15 cellular contexts compared by ENCODE assay signal in the genomic region with DNA sequence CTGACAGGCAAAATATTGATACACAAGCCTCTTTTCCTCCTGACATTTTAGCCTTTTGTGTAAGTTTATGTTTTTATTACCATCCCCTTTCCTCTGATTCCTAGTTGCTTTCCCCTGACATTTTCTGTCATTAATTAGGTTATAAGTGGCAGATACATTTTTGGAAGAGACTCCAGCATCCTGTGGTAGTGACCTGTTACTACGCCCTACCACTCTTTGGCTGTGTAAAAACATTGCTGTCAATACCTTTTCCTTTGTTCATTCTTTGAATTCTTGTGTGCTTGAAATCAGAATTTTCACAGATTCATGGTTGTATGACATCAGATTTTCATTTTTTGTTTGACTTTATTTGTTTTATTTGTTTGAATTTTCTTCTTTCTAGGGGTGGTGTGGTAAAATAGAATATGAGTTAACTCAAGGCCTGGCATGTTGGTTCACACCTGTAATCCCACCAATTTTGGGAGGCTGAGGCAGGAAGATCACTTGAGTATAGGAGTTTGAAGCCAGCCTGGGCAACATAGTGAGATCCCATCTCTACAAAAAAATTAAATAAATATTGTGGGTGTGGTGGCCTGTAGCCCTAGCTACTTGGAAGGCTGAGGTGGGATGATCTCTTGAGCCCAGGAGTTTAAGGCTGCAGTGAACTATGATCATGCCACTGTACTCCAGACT. TPM values are rescaled to one million over a fixed set of nuclear protein-coding genes. Genes with fewer than 3 reads are reported as not detected.
DNase-seq lines count a peak whose midpoint lies in the region; ATAC-seq and TF ChIP-seq lines count a peak whose summit lies in the region.
"Had no signal": no experiment of that assay in that cellular context is flagged by ENCODE, and none has a peak within 500 bp of the region (broad histone marks: within the 10 kb centered on the region; RNA-seq: fewer than 3 reads in every experiment).

No MANE protein-coding gene starts in this region.

- ATAC-seq in heart right ventricle (no peak), SK-N-SH treated with all-trans-retinoic acid at 6 μM for 48 hours (peak; percentile 69), HG02610 (IDR thresholded peaks at IDR 0.05; ENCODE audit: unreplicated experiment) (no peak)
- no peak for ATAC-seq in stimulated activated naive B cell treated with anti-CD40 and anti-IgM and Interleukin-4, amounts not matched to agents 10 μg/mL and 1 μg/mL and 100 μg/mL, for 72 hours (replicated peaks)

- WGBS in heart right ventricle, 2 donors: 80 to 81% methylated on average over 1 of the region's 1 CpG

- intact Hi-C loops in left ventricle myocardium inferior (cut with micrococcal nuclease): no loop called here
- intact Hi-C loops in heart right ventricle (cut with DNase I): no loop called here

- H3K4me3 Mint-ChIP-seq in stimulated activated naive B cell treated with anti-CD40 and anti-IgM and Interleukin-4, amounts not matched to agents 10 μg/mL and 1 μg/mL and 100 μg/mL, for 72 hours: no peak overlapping the region
- H3K4me3 Mint-ChIP-seq: B cell had no signal

- no peak overlapping the region for H3K27ac ChIP-seq in left ventricle myocardium inferior (replicated peaks)
- H3K27ac ChIP-seq in heart right ventricle: peak overlapping the region in 1 of 10 donors; percentile 7
- H3K27ac ChIP-seq: stomach had no signal

- no peaks in the 10 kb centered on the region for H3K9me3 Mint-ChIP-seq in stimulated activated naive B cell treated with anti-CD40 and anti-IgM and Interleukin-4, amounts not matched to agents 10 μg/mL and 1 μg/mL and 100 μg/mL, for 72 hours

- no peaks in the 10 kb centered on the region for H3K27me3 Mint-ChIP-seq in stimulated activated naive B cell treated with anti-CD40 and anti-IgM and Interleukin-4, amounts not matched to agents 10 μg/mL and 1 μg/mL and 100 μg/mL, for 72 hours
- H3K27me3 Mint-ChIP-seq: B cell had no signal

- no peak for DNase-seq in left ventricle myocardium inferior
- DNase-seq in heart right ventricle: no peak
- no peak for DNase-seq in fibroblast of mammary gland (ENCODE audit: low read depth)
- DNase-seq in stimulated activated naive B cell treated with anti-CD40 and anti-IgM and Interleukin-4, amounts not matched to agents 10 μg/mL and 1 μg/mL and 100 μg/mL, for 72 hours: no peak
- no peak for DNase-seq in cortex of kidney (lab: John Stamatoyannopoulos, UW)
- DNase-seq in NOMO-1 treated with DMSO at 0.1 percent for 48 hours (lab: John Stamatoyannopoulos, UW; ENCODE audit: unreplicated experiment): no peak
- DNase-seq: amniotic stem cell; erythroblast; NCI-H1105; NCI-H774; stimulated activated CD4-positive, alpha-beta T cell treated with anti-CD3 and anti-CD28 coated beads, Interleukin-15, amount 100 ng/mL, for 24 hours; stomach had no signal

- H3K36me3 ChIP-seq in left ventricle myocardium inferior (no peaks in the 10 kb centered on the region), heart right ventricle (peaks cover 0 to 17% (median 0%) of the 10 kb centered on the region in 9 donors)

- TF ChIP-seq CTCF in left ventricle myocardium inferior (IDR thresholded peaks at IDR 0.05; ENCODE audit: borderline replicate concordance) (peak; percentile 10), heart right ventricle (IDR thresholded peaks at IDR 0.05) (no peak), fibroblast of mammary gland (conservative IDR thresholded peaks at IDR 0.05; ENCODE audit: control insufficient read depth, insufficient read depth, low read depth, low read length) (peak; percentile 22)

- H3K4me3 ChIP-seq in left ventricle myocardium inferior (no peak overlapping the region), heart right ventricle (no peak overlapping the region), fibroblast of mammary gland (ENCODE audit: control insufficient read depth, low read depth, low read length) (no peak overlapping the region)
- H3K4me3 ChIP-seq: stomach had no signal

- H3K4me1 ChIP-seq in left ventricle myocardium inferior (peaks cover 68% of the 10 kb centered on the region), heart right ventricle (peaks cover 0 to 55% (median 31%) of the 10 kb centered on the region in 9 donors)

- no peaks in the 10 kb centered on the region for H3K27me3 ChIP-seq in left ventricle myocardium inferior (ENCODE audit: low read depth)
- no peaks in the 10 kb centered on the region for H3K27me3 ChIP-seq in heart right ventricle
- H3K27me3 ChIP-seq: stomach had no signal

- peaks cover 20 to 24% of the 10 kb centered on the region in 2 donors for H3K36me3 Mint-ChIP-seq in stimulated activated naive B cell treated with anti-CD40 and anti-IgM and Interleukin-4, amounts not matched to agents 10 μg/mL and 1 μg/mL and 100 μg/mL, for 72 hours

- peaks cover 11 to 38% of the 10 kb centered on the region in 2 donors for H3K4me1 Mint-ChIP-seq in stimulated activated naive B cell treated with anti-CD40 and anti-IgM and Interleukin-4, amounts not matched to agents 10 μg/mL and 1 μg/mL and 100 μg/mL, for 72 hours

- peak overlapping the region; percentile 10 for H3K27ac Mint-ChIP-seq in stimulated activated naive B cell treated with anti-CD40 and anti-IgM and Interleukin-4, amounts not matched to agents 10 μg/mL and 1 μg/mL and 100 μg/mL, for 72 hours
- H3K27ac Mint-ChIP-seq: B cell had no signal

- no peaks in the 10 kb centered on the region for H3K9me3 ChIP-seq in left ventricle myocardium inferior (replicated peaks)
- no peaks in the 10 kb centered on the region for H3K9me3 ChIP-seq in heart right ventricle
- H3K9me3 ChIP-seq: stomach had no signal

TF ChIP-seq in SK-N-SH treated with all-trans-retinoic acid at 6 μM for 48 hours, 23 proteins besides CTCF, POLR2A, EP300 and RAD21:
- TF ChIP-seq CSRNP3 (CRISPR knock-in tag; IDR thresholded peaks at IDR 0.05) (no peak), PPARA (CRISPR knock-in tag; IDR thresholded peaks at IDR 0.05; ENCODE audit: borderline replicate concordance) (no peak), SNAI2 (CRISPR knock-in tag; IDR thresholded peaks at IDR 0.05) (no peak), BACH2 (CRISPR knock-in tag; IDR thresholded peaks at IDR 0.05; ENCODE audit: borderline replicate concordance) (no peak), ESRRG (CRISPR knock-in tag; IDR thresholded peaks at IDR 0.05) (no peak), GLIS3 (CRISPR knock-in tag; IDR thresholded peaks at IDR 0.05) (no peak), ZNF70 (CRISPR knock-in tag; IDR thresholded peaks at IDR 0.05) (no peak), TCF4 (CRISPR knock-in tag; IDR thresholded peaks at IDR 0.05; ENCODE audit: borderline replicate concordance) (no peak), OSR1 (CRISPR knock-in tag; IDR thresholded peaks at IDR 0.05) (no peak), ISL1 (CRISPR knock-in tag; IDR thresholded peaks at IDR 0.05) (no peak), TOX (CRISPR knock-in tag; IDR thresholded peaks at IDR 0.05; ENCODE audit: borderline replicate concordance) (no peak), POU6F1 (CRISPR knock-in tag; IDR thresholded peaks at IDR 0.05; ENCODE audit: borderline replicate concordance, low read depth) (no peak), ARNTL (CRISPR knock-in tag; IDR thresholded peaks at IDR 0.05; ENCODE audit: borderline replicate concordance, low read depth) (no peak), ZFP3 (CRISPR knock-in tag; IDR thresholded peaks at IDR 0.05) (no peak), CSDC2 (CRISPR knock-in tag; IDR thresholded peaks at IDR 0.05) (no peak), ZNF565 (CRISPR knock-in tag; conservative IDR thresholded peaks at IDR 0.05; ENCODE audit: low read depth) (no peak)
TF ChIP-seq in SK-N-SH treated with all-trans-retinoic acid at 6 μM for 48 hours: peak in this region for 0.

RNA-seq across cellular contexts. Expression of gene UBE2R2, which starts 43.4 kb away (rescaled TPM):
- total RNA-seq in left ventricle myocardium inferior (40.6 TPM), heart right ventricle (10 to 100 TPM; 38.8 to 47.9 (median 41.5) TPM)
- 10 to 100 TPM; 15.8 to 21.6 TPM for polyA plus RNA-seq in heart right ventricle

Comparison
In these comparisons a context has a peak if more than half of its experiments do, and no peak if none do; other contexts are left out.
1. CTCF ChIP-seq: peak in left ventricle myocardium inferior (single experiment) and fibroblast of mammary gland (single experiment); none in heart right ventricle (0 of 9).